8 cellular contexts compared by ENCODE assay signal in the genomic region with DNA sequence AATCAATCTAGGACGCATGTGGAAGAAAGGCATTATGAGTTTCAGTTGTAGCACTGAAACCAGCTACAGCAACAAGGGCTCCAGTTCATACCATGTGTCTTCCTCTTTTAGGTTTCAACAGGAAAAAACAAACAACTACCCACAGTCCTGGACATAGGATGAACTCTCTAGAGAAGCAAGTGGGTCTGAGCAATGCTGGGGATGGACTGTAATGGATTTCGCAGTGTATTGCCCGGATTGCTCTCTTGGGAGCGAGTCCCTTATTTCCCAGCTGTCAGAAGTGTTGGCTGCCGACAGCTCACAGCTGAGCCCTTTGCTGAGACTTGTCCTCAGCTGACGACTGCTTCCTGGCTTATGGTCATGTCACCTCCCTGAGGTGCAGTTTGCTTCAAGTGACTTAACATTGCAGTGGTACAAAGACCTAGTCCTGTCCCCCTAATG. TPM values are rescaled to one million over a fixed set of nuclear protein-coding genes. Genes with fewer than 3 reads are reported as not detected.
DNase-seq lines count a peak whose midpoint lies in the region; ATAC-seq lines count a peak whose summit lies in the region.

No MANE protein-coding gene starts in this region.

- peak; percentile 65 for DNase-seq in activated CD4-positive, alpha-beta T cell treated with anti-CD3 and anti-CD28 coated beads, Interleukin-2, amount 10 ng/mL, durations not matched to agents 24 days and 14 days
- no peak for DNase-seq in activated CD4-positive, alpha-beta T cell treated with anti-CD3 and anti-CD28 coated beads for 48 hours
- DNase-seq in NOMO-1 treated with DMSO at 0.1 percent for 48 hours (lab: John Stamatoyannopoulos, UW; ENCODE audit: unreplicated experiment) (peak; percentile 84), retina (peak; percentile 24), NCI-H1417 treated with DMSO at 0.1 percent for 48 hours (lab: John Stamatoyannopoulos, UW) (no peak), epidermal melanocyte (ENCODE audit: insufficient read length, low spot score) (no peak)
- DNase-seq in activated effector memory CD4-positive, alpha-beta T cell treated with Interleukin-2 at 50 U/mL for 16 hours: no peak

- H3K27me3 Mint-ChIP-seq in activated CD4-positive, alpha-beta T cell treated with anti-CD3 and anti-CD28 coated beads, Interleukin-2, amount 10 ng/mL, durations not matched to agents 24 days and 14 days: peaks cover 3% of the 10 kb centered on the region

- H3K27ac Mint-ChIP-seq in activated CD4-positive, alpha-beta T cell treated with anti-CD3 and anti-CD28 coated beads, Interleukin-2, amount 10 ng/mL, durations not matched to agents 24 days and 14 days: no peak overlapping the region

- peaks cover 4% of the 10 kb centered on the region for H3K9me3 Mint-ChIP-seq in activated CD4-positive, alpha-beta T cell treated with anti-CD3 and anti-CD28 coated beads, Interleukin-2, amount 10 ng/mL, durations not matched to agents 24 days and 14 days

- H3K36me3 Mint-ChIP-seq in activated CD4-positive, alpha-beta T cell treated with anti-CD3 and anti-CD28 coated beads, Interleukin-2, amount 10 ng/mL, durations not matched to agents 24 days and 14 days (ENCODE audit: low read depth): no peaks in the 10 kb centered on the region

- peak; percentile 77 for ATAC-seq in HG02943 (IDR thresholded peaks at IDR 0.05; ENCODE audit: low read depth, unreplicated experiment)

- intact Hi-C loops in activated CD4-positive, alpha-beta T cell treated with anti-CD3 and anti-CD28 coated beads, Interleukin-2, amount 10 ng/mL, durations not matched to agents 24 days and 14 days (cut with micrococcal nuclease): loop anchor here (10.0 kb wide), 1 partner anchor 226 kb away; no protein-coding TSS in a partner anchor

- H3K4me1 Mint-ChIP-seq in activated CD4-positive, alpha-beta T cell treated with anti-CD3 and anti-CD28 coated beads, Interleukin-2, amount 10 ng/mL, durations not matched to agents 24 days and 14 days: peaks cover 17% of the 10 kb centered on the region

- H3K4me3 Mint-ChIP-seq in activated CD4-positive, alpha-beta T cell treated with anti-CD3 and anti-CD28 coated beads, Interleukin-2, amount 10 ng/mL, durations not matched to agents 24 days and 14 days: no peak overlapping the region

RNA-seq across cellular contexts. Expression of a gene that starts 12.1 kb away (rescaled TPM):
- total RNA-seq in activated CD4-positive, alpha-beta T cell treated with anti-CD3 and anti-CD28 coated beads, Interleukin-2, amount 10 ng/mL, durations not matched to agents 24 days and 14 days: 94.6 and 119 TPM in 2 replicates

Comparison
In these comparisons a context has a peak if more than half of its experiments do, and no peak if none do; other contexts are left out.
1. DNase-seq: peak in activated CD4-positive, alpha-beta T cell treated with anti-CD3 and anti-CD28 coated beads, Interleukin-2, amount 10 ng/mL, durations not matched to agents 24 days and 14 days (single experiment), NOMO-1 treated with DMSO at 0.1 percent for 48 hours (single experiment) and retina (single experiment); none in activated CD4-positive, alpha-beta T cell treated with anti-CD3 and anti-CD28 coated beads for 48 hours (single experiment), activated effector memory CD4-positive, alpha-beta T cell treated with Interleukin-2 at 50 U/mL for 16 hours (single experiment), NCI-H1417 treated with DMSO at 0.1 percent for 48 hours (single experiment) and epidermal melanocyte (single experiment).